In the genomic region with DNA sequence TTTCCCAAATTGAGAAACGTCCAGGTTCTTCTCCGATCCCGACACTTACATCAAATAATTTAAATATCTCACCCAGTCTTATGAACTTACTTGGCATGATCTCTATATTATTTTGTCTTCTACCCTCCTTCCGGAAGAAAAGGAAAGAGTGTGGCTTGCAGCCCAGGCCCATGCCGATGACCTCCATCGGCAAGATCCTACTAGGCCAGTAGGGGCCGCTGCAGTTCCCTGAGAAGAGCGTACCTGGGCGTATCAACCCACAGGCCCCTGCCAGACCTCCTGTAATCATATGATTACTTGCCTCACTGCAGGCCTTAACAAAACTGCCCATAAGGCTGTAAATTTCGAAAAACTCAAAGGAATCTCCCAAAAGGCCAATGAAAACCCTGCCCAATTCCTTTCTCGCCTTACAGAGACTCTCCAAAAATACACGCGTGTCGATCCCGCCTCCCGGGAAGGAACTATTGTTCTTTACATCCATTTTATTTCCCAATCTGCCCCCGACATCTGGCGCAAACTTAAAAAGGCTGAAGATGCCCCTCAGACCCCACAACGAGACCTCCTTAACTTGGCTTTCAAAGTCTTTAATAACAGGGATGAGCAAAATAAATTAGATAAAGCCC, we compare ENCODE assay signal across 8 cellular contexts.
DNase-seq lines count a peak whose midpoint lies in the region; ATAC-seq, FAIRE-seq and TF ChIP-seq lines count a peak whose summit lies in the region.

No MANE protein-coding gene starts in this region.

- peak; percentile 97 for ATAC-seq in omental fat pad (ENCODE audit: low FRiP score)

- peak; percentile 35 for DNase-seq in NK-92 treated with Interleukin-12 subunit alpha and Interleukin-12 subunit beta, amount 100 ng/mL, for 24 hours (lab: John Stamatoyannopoulos, UW)
- DNase-seq in NK-92 (lab: John Stamatoyannopoulos, UW; ENCODE audit: unreplicated experiment) (no peak), KG1 (lab: John Stamatoyannopoulos, UW) (peak; percentile 11), RCC 7860 (ENCODE audit: low spot score) (peak; percentile 52), foreskin melanocyte (peak; percentile 66), omental fat pad (ENCODE audit: low spot score) (peak; percentile 84), superior temporal gyrus (ENCODE audit: extremely low spot score) (peak; percentile 82)
- peak; percentile 60 for DNase-seq in activated T-helper 9 cell treated with anti-CD3 and anti-CD28 coated beads, Interleukin-2, amount 50 U/mL, for 16 hours (ENCODE audit: low read depth)

- no peak for FAIRE-seq in RCC 7860 (lab: Jason Lieb, UNC)

- peak in 2 of 3 donors; percentile 24 to 49 for TF ChIP-seq CTCF in omental fat pad (IDR thresholded peaks at IDR 0.05)
